ENCODE assay signal across 15 cellular contexts in genomic region chr6:139151425-139152087, GRCh38. TPM values are rescaled to one million over a fixed set of nuclear protein-coding genes. Genes with fewer than 3 reads are reported as not detected.
DNase-seq lines count a peak whose midpoint lies in the region; ATAC-seq and TF ChIP-seq lines count a peak whose summit lies in the region.
"Had no signal": no experiment of that assay in that cellular context is flagged by ENCODE, and none has a peak within 500 bp of the region (broad histone marks: within the 10 kb centered on the region; RNA-seq: fewer than 3 reads in every experiment).

No MANE protein-coding gene starts in this region.

- H3K9me3 ChIP-seq in effector memory CD4-positive, alpha-beta T cell (ENCODE audit: control insufficient read depth, low read length) = no peaks in the 10 kb centered on the region
- H3K9me3 ChIP-seq in neuron (ENCODE audit: low read length) (no peaks in the 10 kb centered on the region), heart right ventricle (no peaks in the 10 kb centered on the region)
- H3K9me3 ChIP-seq: gastroesophageal sphincter had no signal

- intact Hi-C loops in heart right ventricle (cut with DNase I) = no loop called here

- peaks cover 4% of the 10 kb centered on the region for H3K36me3 ChIP-seq in effector memory CD4-positive, alpha-beta T cell (ENCODE audit: control insufficient read depth, insufficient read depth, low read length)
- no peaks in the 10 kb centered on the region for H3K36me3 ChIP-seq in neuron (ENCODE audit: insufficient read depth, low read length)
- H3K36me3 ChIP-seq in heart right ventricle = no peaks in the 10 kb centered on the region
- H3K36me3 ChIP-seq: gastroesophageal sphincter had no signal

- peak overlapping the region; percentile 6 for H3K4me3 ChIP-seq in effector memory CD4-positive, alpha-beta T cell (ENCODE audit: insufficient read depth, low read depth, low read length, poor library complexity, severe bottlenecking)
- H3K4me3 ChIP-seq in neuron (ENCODE audit: low read length) (peak overlapping the region; percentile 36), heart right ventricle (no peak overlapping the region)
- H3K4me3 ChIP-seq: gastroesophageal sphincter, GM23248, skin epidermis had no signal

- H3K27me3 ChIP-seq in effector memory CD4-positive, alpha-beta T cell (replicated peaks; ENCODE audit: control insufficient read depth, insufficient read depth, low read length, poor library complexity, severe bottlenecking) = no peaks in the 10 kb centered on the region
- H3K27me3 ChIP-seq in neuron (ENCODE audit: insufficient read depth, low read length) = no peaks in the 10 kb centered on the region
- H3K27me3 ChIP-seq in heart right ventricle = no peaks in the 10 kb centered on the region
- H3K27me3 ChIP-seq: gastroesophageal sphincter had no signal

- ATAC-seq in heart right ventricle (no peak), HG02642 (IDR thresholded peaks at IDR 0.05; ENCODE audit: poor library complexity, unreplicated experiment) (no peak)
- ATAC-seq: gastroesophageal sphincter had no signal

- DNase-seq in DMS 273 (lab: John Stamatoyannopoulos, UW; ENCODE audit: unreplicated experiment) (peak; percentile 41), DMS 273 treated with DMSO at 0.1 percent for 48 hours (lab: John Stamatoyannopoulos, UW) (no peak), NCI-H69 (lab: John Stamatoyannopoulos, UW) (peak; percentile 52), heart right ventricle (no peak), NCI-H524 treated with DMSO at 0.1 percent for 48 hours (lab: John Stamatoyannopoulos, UW) (no peak)
- DNase-seq in effector memory CD4-positive, alpha-beta T cell = no peak
- DNase-seq: C1 segment of cervical spinal cord; central memory CD4-positive, alpha-beta T cell; GM23248; MM.1S had no signal

- H2AFZ ChIP-seq in neuron (ENCODE audit: low read depth, low read length) = peak overlapping the region; percentile 91
- H2AFZ ChIP-seq: GM23248 had no signal

- 74 to 75% methylated on average over 6 of the region's 6 CpGs for WGBS in heart right ventricle, 2 donors

- peaks cover 73% of the 10 kb centered on the region for H3K4me1 ChIP-seq in effector memory CD4-positive, alpha-beta T cell (ENCODE audit: control insufficient read depth, insufficient read depth, low read length, poor library complexity, severe bottlenecking)
- H3K4me1 ChIP-seq in neuron (ENCODE audit: insufficient read depth, low read length) (peaks cover 15% of the 10 kb centered on the region), heart right ventricle (peaks cover 12 to 99% (median 85%) of the 10 kb centered on the region in 9 donors)

- TF ChIP-seq CTCF in heart right ventricle (IDR thresholded peaks at IDR 0.05) = no peak

- peak overlapping the region; percentile 30 for H3K27ac ChIP-seq in effector memory CD4-positive, alpha-beta T cell (ENCODE audit: insufficient read depth, low read length, poor library complexity, severe bottlenecking)
- peak overlapping the region in 1 of 10 donors; percentile 11 for H3K27ac ChIP-seq in heart right ventricle
- H3K27ac ChIP-seq: 22Rv1, gastroesophageal sphincter, GM23248 had no signal

RNA-seq across cellular contexts. Expression of gene HECA, which starts 16.7 kb away (rescaled TPM):
- total RNA-seq in heart right ventricle = 10 to 100 TPM; 33.5 to 70.6 (median 43.5) TPM
- polyA plus RNA-seq in heart right ventricle = 10 to 100 TPM in 1 of 2 donors, 1 to 10 TPM in 1; 8.6 to 15.0 TPM

Comparison
In these comparisons a context has a peak if more than half of its experiments do, and no peak if none do; other contexts are left out.
1. DNase-seq: peak in DMS 273 (single experiment) and NCI-H69 (single experiment); none in DMS 273 treated with DMSO at 0.1 percent for 48 hours (single experiment), effector memory CD4-positive, alpha-beta T cell (0 of 3), heart right ventricle (0 of 2) and NCI-H524 treated with DMSO at 0.1 percent for 48 hours (single experiment).
2. H3K4me3 ChIP-seq: peak in effector memory CD4-positive, alpha-beta T cell (single experiment) and neuron (single experiment); none in heart right ventricle (0 of 10).